Comparison of ENCODE assay signal across 18 cellular contexts in the genomic region with DNA sequence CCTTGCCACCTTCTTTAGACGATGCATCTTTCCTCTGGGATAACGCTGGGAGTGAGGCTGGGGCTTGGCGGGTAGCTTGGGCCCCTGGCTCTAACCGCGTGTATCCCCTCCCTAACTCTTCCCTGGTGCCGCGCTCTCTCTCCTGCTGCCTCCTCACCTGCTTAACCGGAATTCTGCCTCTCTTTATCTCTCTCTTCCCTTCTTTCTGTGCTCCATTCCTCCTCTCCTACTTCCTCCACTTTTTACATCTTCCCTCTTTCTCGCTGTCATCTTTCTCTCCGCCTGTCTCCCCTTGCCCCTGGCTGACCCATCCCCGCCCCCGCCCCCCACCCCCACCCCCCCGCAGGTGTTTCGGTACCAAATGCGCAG. TPM values are rescaled to one million over a fixed set of nuclear protein-coding genes. Genes with fewer than 3 reads are reported as not detected.
DNase-seq lines count a peak whose midpoint lies in the region; ATAC-seq, FAIRE-seq and TF ChIP-seq lines count a peak whose summit lies in the region.
"Had no signal": no experiment of that assay in that cellular context is flagged by ENCODE, and none has a peak within 500 bp of the region (broad histone marks: within the 10 kb centered on the region; RNA-seq: fewer than 3 reads in every experiment).

No MANE protein-coding gene starts in this region.

- H3K9me3 ChIP-seq in Panc1 (ENCODE audit: control insufficient read depth, insufficient read depth, low read depth, low read length) (no peaks in the 10 kb centered on the region), kidney (ENCODE audit: control insufficient read depth in 1 of 2, low read length in 2 of 2) (no peaks in the 10 kb centered on the region), SK-N-SH (no peaks in the 10 kb centered on the region)
- H3K9me3 ChIP-seq: testis had no signal

- H3K4me1 Mint-ChIP-seq in stimulated activated naive CD8-positive, alpha-beta T cell treated with anti-CD3 and anti-CD28 coated beads, Interleukin-15, Interleukin-2, amounts not matched to agents 100 ng/mL and 50 ng/mL, for 24 hours (ENCODE audit: low read depth), result peaks cover 61% of the 10 kb centered on the region
- H3K4me1 Mint-ChIP-seq in stimulated activated naive CD8-positive, alpha-beta T cell treated with anti-CD3 and anti-CD28 coated beads, Interleukin-15, amount 100 ng/mL, for 72 hours, result peaks cover 80% of the 10 kb centered on the region

- H4K20me1 ChIP-seq in SK-N-SH (ENCODE audit: insufficient read depth), result peaks cover 31% of the 10 kb centered on the region

- H3K79me2 ChIP-seq in SK-N-SH (ENCODE audit: insufficient read depth), result no peaks in the 10 kb centered on the region

- H3F3A ChIP-seq in SK-N-SH (replicated peaks; ENCODE audit: insufficient read depth), result peaks cover 15% of the 10 kb centered on the region

- no peaks in the 10 kb centered on the region for H3K9me2 ChIP-seq in SK-N-SH

- DNase-seq in stimulated activated naive CD8-positive, alpha-beta T cell treated with anti-CD3 and anti-CD28 coated beads, Interleukin-15, amount 100 ng/mL, for 72 hours, result no peak
- no peak for DNase-seq in Panc1 (ENCODE audit: low read depth, low spot score)
- DNase-seq in kidney, result no peak
- no peak for DNase-seq in SK-N-SH
- DNase-seq: DMS79 treated with DMSO at 0.1 percent for 48 hours, foreskin melanocyte, Kasumi-1, NCI-H1694, NCI-H510A treated with DMSO at 0.1 percent for 48 hours, testis had no signal

- CTCF ChIA-PET in Panc1 (lab: Charles Lee), result no interaction called here
- CTCF ChIA-PET in SK-N-SH (lab: Yijun Ruan, JAX), result interaction anchor here (0.6 to 4.1 kb wide), 5 partner anchors 10 to 337 kb away, joined by 3 to 27 read pairs (median 3); no protein-coding TSS in a partner anchor

- peak overlapping the region; percentile 84 for H3K27ac ChIP-seq in Panc1 (ENCODE audit: low read length)
- peak overlapping the region; percentile 32 to 86 for H3K27ac ChIP-seq in kidney (ENCODE audit: low read depth in 2 of 2, low read length in 2 of 2)
- H3K27ac ChIP-seq in SK-N-SH (ENCODE audit: low read depth in 2 of 2, low read length in 1 of 2), result no peak overlapping the region
- H3K27ac ChIP-seq: BLaER1 treated with 17β-estradiol and CSF1 and Interleukin-3, amounts not matched to agents 10 nM and 100 nM; testis had no signal

- no peaks in the 10 kb centered on the region for H3K9me3 Mint-ChIP-seq in stimulated activated naive CD8-positive, alpha-beta T cell treated with anti-CD3 and anti-CD28 coated beads, Interleukin-15, Interleukin-2, amounts not matched to agents 100 ng/mL and 50 ng/mL, for 24 hours
- H3K9me3 Mint-ChIP-seq in stimulated activated naive CD8-positive, alpha-beta T cell treated with anti-CD3 and anti-CD28 coated beads, Interleukin-15, amount 100 ng/mL, for 72 hours, result no peaks in the 10 kb centered on the region

- WGBS in SK-N-SH (ENCODE audit: low lambda C conversion rate), result 11% methylated on average over 15 of the region's 15 CpGs

- H3K27me3 Mint-ChIP-seq in stimulated activated naive CD8-positive, alpha-beta T cell treated with anti-CD3 and anti-CD28 coated beads, Interleukin-15, Interleukin-2, amounts not matched to agents 100 ng/mL and 50 ng/mL, for 24 hours, result peaks cover 79% of the 10 kb centered on the region
- peaks cover 100% of the 10 kb centered on the region for H3K27me3 Mint-ChIP-seq in stimulated activated naive CD8-positive, alpha-beta T cell treated with anti-CD3 and anti-CD28 coated beads, Interleukin-15, amount 100 ng/mL, for 72 hours

- no peak overlapping the region for H3K4me2 ChIP-seq in SK-N-SH
- H3K4me2 ChIP-seq: BLaER1 treated with 17β-estradiol and CSF1 and Interleukin-3, amounts not matched to agents 10 nM and 100 nM had no signal

- POLR2A ChIA-PET in Panc1 (lab: Charles Lee), result no interaction called here
- POLR2A ChIA-PET in SK-N-SH (lab: Yijun Ruan, JAX), result no interaction called here

- H3K36me3 Mint-ChIP-seq in stimulated activated naive CD8-positive, alpha-beta T cell treated with anti-CD3 and anti-CD28 coated beads, Interleukin-15, Interleukin-2, amounts not matched to agents 100 ng/mL and 50 ng/mL, for 24 hours (ENCODE audit: low read depth), result no peaks in the 10 kb centered on the region

- H3K9ac ChIP-seq in kidney (ENCODE audit: low read length in 2 of 2) (peak overlapping the region; percentile 49 to 73), SK-N-SH (no peak overlapping the region)
- H3K9ac ChIP-seq: BLaER1 treated with 17β-estradiol and CSF1 and Interleukin-3, amounts not matched to agents 10 nM and 100 nM had no signal

- FAIRE-seq in kidney (lab: Jason Lieb, UNC), result no peak

- BruUV-seq in Panc1 (replicated peaks; lab: Mats Ljungman, UMichigan), result no TSS peak

- TF ChIP-seq CTCF in Panc1 (IDR thresholded peaks at IDR 0.05) (no peak), kidney (IDR thresholded peaks at IDR 0.05; ENCODE audit: borderline replicate concordance, extremely low read depth, insufficient read depth) (no peak), SK-N-SH (IDR thresholded peaks at IDR 0.05) (no peak)

- H3K27ac Mint-ChIP-seq in stimulated activated naive CD8-positive, alpha-beta T cell treated with anti-CD3 and anti-CD28 coated beads, Interleukin-15, Interleukin-2, amounts not matched to agents 100 ng/mL and 50 ng/mL, for 24 hours, result peak overlapping the region; percentile 48
- H3K27ac Mint-ChIP-seq in stimulated activated naive CD8-positive, alpha-beta T cell treated with anti-CD3 and anti-CD28 coated beads, Interleukin-15, amount 100 ng/mL, for 72 hours, result no peak overlapping the region

- H3K27me3 ChIP-seq in Panc1 (ENCODE audit: control insufficient read depth, insufficient read depth, low read length) (no peaks in the 10 kb centered on the region), SK-N-SH (ENCODE audit: insufficient read depth) (peaks cover 97% of the 10 kb centered on the region)

- no peak overlapping the region for H3K4me3 Mint-ChIP-seq in stimulated activated naive CD8-positive, alpha-beta T cell treated with anti-CD3 and anti-CD28 coated beads, Interleukin-15, Interleukin-2, amounts not matched to agents 100 ng/mL and 50 ng/mL, for 24 hours
- H3K4me3 Mint-ChIP-seq in stimulated activated naive CD8-positive, alpha-beta T cell treated with anti-CD3 and anti-CD28 coated beads, Interleukin-15, amount 100 ng/mL, for 72 hours, result peak overlapping the region in 1 of 2 donors; percentile 17

- intact Hi-C loops in Panc1 (cut with micrococcal nuclease; ENCODE audit: unreplicated experiment) (no loop called here), kidney (cut with DNase I) (no loop called here)

- TF ChIP-seq EP300 in SK-N-SH (IDR thresholded peaks at IDR 0.05; ENCODE audit: borderline replicate concordance in 1 of 2, low read depth in 1 of 2, low read length in 1 of 2), result no peak

- no peaks in the 10 kb centered on the region for H3K4me1 ChIP-seq in Panc1 (ENCODE audit: control insufficient read depth, insufficient read depth, low read length)
- H3K4me1 ChIP-seq in kidney (ENCODE audit: control insufficient read depth in 1 of 2, insufficient read depth in 1 of 2, low read depth in 1 of 2, low read length in 2 of 2), result peaks cover 0 to 9% of the 10 kb centered on the region in 2 donors
- H3K4me1 ChIP-seq in SK-N-SH (ENCODE audit: control insufficient read depth in 1 of 2, insufficient read depth in 2 of 2, low read depth in 1 of 2, low read length in 1 of 2), result peaks cover 0 to 23% of the 10 kb centered on the region in 2 experiments; a peak in 2 of 4 replicates

- H3K4me3 ChIP-seq in Panc1 (ENCODE audit: low read depth in 2 of 2, low read length in 2 of 2), result peak overlapping the region; percentile 64 to 84
- peak overlapping the region; percentile 77 to 81 for H3K4me3 ChIP-seq in kidney (ENCODE audit: low read length in 2 of 2)
- no peak overlapping the region for H3K4me3 ChIP-seq in SK-N-SH (ENCODE audit: low read depth in 2 of 2, low read length in 1 of 2)
- H3K4me3 ChIP-seq: BLaER1 treated with 17β-estradiol and CSF1 and Interleukin-3, amounts not matched to agents 10 nM and 100 nM; testis had no signal

- in situ Hi-C loops in Panc1 (cut with HindIII; ENCODE audit: low pct_unique_long_range_greater_than_20kb, low sequenced_read_pairs), result no loop called here

- ATAC-seq in stimulated activated naive CD8-positive, alpha-beta T cell treated with anti-CD3 and anti-CD28 coated beads, Interleukin-15, amount 100 ng/mL, for 72 hours, result no peak
- ATAC-seq in Panc1 (no peak), HG02623 (IDR thresholded peaks at IDR 0.05; ENCODE audit: unreplicated experiment) (no peak), HG03175 (IDR thresholded peaks at IDR 0.05; ENCODE audit: unreplicated experiment) (no peak)
- ATAC-seq: sciatic nerve, SK-N-SH treated with all-trans-retinoic acid at 6 μM for 48 hours had no signal

- H2AFZ ChIP-seq in SK-N-SH (ENCODE audit: low read depth), result no peak overlapping the region

- TF ChIP-seq RAD21 in SK-N-SH (IDR thresholded peaks at IDR 0.05; ENCODE audit: low read length), result no peak

- H3K36me3 ChIP-seq in Panc1 (ENCODE audit: control insufficient read depth, insufficient read depth, low read length), result no peaks in the 10 kb centered on the region; the same call in 1 of the 2 replicates
- no peaks in the 10 kb centered on the region for H3K36me3 ChIP-seq in kidney (ENCODE audit: control insufficient read depth in 1 of 2, insufficient read depth in 2 of 2, low read length in 2 of 2)
- H3K36me3 ChIP-seq in SK-N-SH (replicated peaks in 1 of 2; ENCODE audit: control insufficient read depth in 1 of 2, insufficient read depth in 2 of 2, low read length in 1 of 2), result no peaks in the 10 kb centered on the region

TF ChIP-seq in SK-N-SH, 30 proteins besides CTCF, POLR2A, EP300 and RAD21 (continues in another document):
- no peak for TF ChIP-seq MXI1 (IDR thresholded peaks at IDR 0.05; ENCODE audit: low read depth, low read length)

RNA-seq across cellular contexts. Expression of gene LHX1, which starts 2.7 kb away (rescaled TPM):
- 8.6 TPM for total RNA-seq in Panc1 (2021; ENCODE audit: unreplicated experiment)
- 4.4 TPM for polyA plus RNA-seq in Panc1 (2012; ENCODE audit: insufficient read length)
- 18.4 TPM for total RNA-seq in kidney
- 10.6 TPM for polyA plus RNA-seq in kidney (ENCODE audit: insufficient read depth, low read depth, low replicate concordance)
- not detected in 2 replicates for polyA plus RNA-seq in SK-N-SH (2012; rRNA removed)
- polyA plus RNA-seq in SK-N-SH (2012; cell fraction: cytosol; rRNA removed), result not detected in 2 replicates
- not detected in 2 replicates for polyA plus RNA-seq in SK-N-SH (2012; cell fraction: nucleus; rRNA removed)
- total RNA-seq: lung microvascular endothelial cell, sciatic nerve had no signal
- polyA plus RNA-seq: adipose tissue had no signal

RNA-seq across cellular contexts. Expression of gene AATF, which starts 8.8 kb away (rescaled TPM):
- 58.1 TPM for total RNA-seq in Panc1 (2021; ENCODE audit: unreplicated experiment)
- 63.6 TPM for polyA plus RNA-seq in Panc1 (2012; ENCODE audit: insufficient read length)
- total RNA-seq in kidney, result 36.8 TPM
- polyA plus RNA-seq in kidney (ENCODE audit: insufficient read depth, low read depth, low replicate concordance), result 50.4 TPM
- polyA plus RNA-seq in SK-N-SH (2012; rRNA removed), result 14.6 and 18.8 TPM in 2 replicates
- polyA plus RNA-seq in SK-N-SH (2012; cell fraction: cytosol; rRNA removed), result 18.7 and 22.1 TPM in 2 replicates
- 21.0 and 21.2 TPM in 2 replicates for polyA plus RNA-seq in SK-N-SH (2012; cell fraction: nucleus; rRNA removed)

Comparison
In these comparisons a context has a peak if more than half of its experiments do, and no peak if none do; other contexts are left out.
1. H3K27ac ChIP-seq: peak in Panc1 (single experiment) and kidney (2 of 2); none in SK-N-SH (0 of 2).
2. H3K4me3 ChIP-seq: peak in Panc1 (2 of 2) and kidney (2 of 2); none in SK-N-SH (0 of 2).